Comparison of ENCODE assay signal across 15 cellular contexts in the genomic region with DNA sequence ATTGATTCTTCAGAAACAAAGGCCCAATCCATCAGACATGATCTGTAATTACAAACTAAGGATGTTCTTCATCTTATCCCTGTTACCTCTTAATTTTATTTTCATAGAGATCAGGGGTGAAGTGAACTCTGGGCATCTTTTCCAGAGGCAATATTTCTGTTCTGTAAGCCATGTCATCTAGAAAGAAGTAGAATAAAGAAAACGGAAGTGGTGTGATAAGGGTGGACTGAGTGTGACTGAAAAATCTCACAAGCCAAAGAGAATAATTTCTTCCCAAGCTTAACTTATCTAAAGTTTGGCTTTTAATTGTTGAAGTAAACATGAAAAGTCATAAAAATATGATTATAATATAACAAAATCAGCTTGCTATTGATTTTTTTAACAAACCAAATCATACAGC.
DNase-seq lines count a peak whose midpoint lies in the region; ATAC-seq, FAIRE-seq and TF ChIP-seq lines count a peak whose summit lies in the region.
"Had no signal": no experiment of that assay in that cellular context is flagged by ENCODE, and none has a peak within 500 bp of the region (broad histone marks: within the 10 kb centered on the region; RNA-seq: fewer than 3 reads in every experiment).

No MANE protein-coding gene starts in this region.

- H4K8ac ChIP-seq in H9 (replicated peaks; ENCODE audit: insufficient read length, low read depth, low read length) = no peak overlapping the region

- TF ChIP-seq RAD21 in HepG2 (CRISPR knock-in tag; IDR thresholded peaks at IDR 0.05) = no peak

- H2BK5ac ChIP-seq in H9 (ENCODE audit: insufficient read length, low read length) = no peak overlapping the region

- H2BK20ac ChIP-seq in H9 (ENCODE audit: low read depth, low read length, poor library complexity, severe bottlenecking) = no peak overlapping the region

- CTCF ChIA-PET in CD4-positive, alpha-beta T cell (lab: Charles Lee) = interaction anchor here (1.2 to 2.5 kb wide), 3 partner anchors 10 to 15 kb away, joined by 3 to 9 read pairs (median 4); no protein-coding TSS in a partner anchor
- CTCF ChIA-PET in activated CD8-positive, alpha-beta T cell treated with anti-CD3 and anti-CD28 coated beads for 36 hours (lab: Charles Lee) = interaction anchor here (1.0 to 6.3 kb wide), 8 partner anchors 10 to 236 kb away, joined by 3 to 45 read pairs (median 6); no protein-coding TSS in a partner anchor
- CTCF ChIA-PET in naive thymus-derived CD4-positive, alpha-beta T cell (lab: Charles Lee) = interaction anchor here (1.0 to 1.2 kb wide), 3 partner anchors 9 to 11 kb away, joined by 3 to 5 read pairs (median 3); no protein-coding TSS in a partner anchor
- CTCF ChIA-PET in HepG2 (lab: Yijun Ruan, JAX; ENCODE audit: low intra/inter-chr PET ratio, low total read pairs) = no interaction called here
- CTCF ChIA-PET in Caco-2 (lab: Charles Lee) = no interaction called here

- peaks cover 72% of the 10 kb centered on the region for H3K36me3 Mint-ChIP-seq in CD4-positive, alpha-beta T cell (ENCODE audit: low read depth)
- peaks cover 40% of the 10 kb centered on the region for H3K36me3 Mint-ChIP-seq in activated CD8-positive, alpha-beta T cell treated with anti-CD3 and anti-CD28 coated beads for 36 hours (ENCODE audit: low read depth)
- H3K36me3 Mint-ChIP-seq in naive thymus-derived CD4-positive, alpha-beta T cell = peaks cover 0 to 26% (median 19%) of the 10 kb centered on the region in 5 donors
- H3K36me3 Mint-ChIP-seq in H9 (ENCODE audit: insufficient read depth in 1 of 3, low read depth in 3 of 3) = no peaks in the 10 kb centered on the region
- H3K36me3 Mint-ChIP-seq in Caco-2 (ENCODE audit: insufficient read depth, unreplicated experiment) = no peaks in the 10 kb centered on the region
- H3K36me3 Mint-ChIP-seq: mesothelial cell of epicardium had no signal

- no peak overlapping the region for H2BK120ac ChIP-seq in H9 (ENCODE audit: low read depth, low read length, poor library complexity, severe bottlenecking)

- no peak overlapping the region for H4K5ac ChIP-seq in H9 (ENCODE audit: insufficient read length, low read depth, low read length)

- WGBS in H9 (ENCODE audit: extremely low coverage, insufficient read length, low lambda C conversion rate) = no CpG with 5 or more reads among the region's 1 CpG
- 7% methylated on average over 1 of the region's 1 CpG for WGBS in HepG2 (ENCODE audit: low lambda C conversion rate)

- H3T11ph ChIP-seq in H9 (ENCODE audit: low read length) = no peak overlapping the region

- intact Hi-C loops in CD4-positive, alpha-beta T cell (cut with DNase I, micrococcal nuclease) = no loop called here
- intact Hi-C loops in activated CD8-positive, alpha-beta T cell treated with anti-CD3 and anti-CD28 coated beads for 36 hours (cut with micrococcal nuclease) = no loop called here
- intact Hi-C loops in naive thymus-derived CD4-positive, alpha-beta T cell (cut with micrococcal nuclease) = no loop called here
- intact Hi-C loops in HepG2 (cut with micrococcal nuclease; ENCODE audit: unreplicated experiment) (no loop called here), Caco-2 (cut with micrococcal nuclease; ENCODE audit: unreplicated experiment) (no loop called here)

- no peak overlapping the region for H3K14ac ChIP-seq in H9 (ENCODE audit: insufficient read depth, low read length)

- no peak for ATAC-seq in CD4-positive, alpha-beta T cell (ENCODE audit: poor library complexity)
- no peak for ATAC-seq in activated CD8-positive, alpha-beta T cell treated with anti-CD3 and anti-CD28 coated beads for 36 hours
- ATAC-seq in naive thymus-derived CD4-positive, alpha-beta T cell = no peak
- ATAC-seq in HepG2 = no peak
- ATAC-seq: Panc1 had no signal

- POLR2A ChIA-PET in CD4-positive, alpha-beta T cell (lab: Charles Lee) = interaction anchor here (1.0 to 1.9 kb wide), 5 partner anchors 10 to 170 kb away, joined by 3 to 12 read pairs (median 3); partner anchors contain the start of gene ANKRD44
- POLR2A ChIA-PET in activated CD8-positive, alpha-beta T cell treated with anti-CD3 and anti-CD28 coated beads for 36 hours (lab: Charles Lee) = interaction anchor here (0.9 to 1.7 kb wide), 2 partner anchors 14 to 26 kb away, joined by 3 to 5 read pairs; no protein-coding TSS in a partner anchor
- POLR2A ChIA-PET in naive thymus-derived CD4-positive, alpha-beta T cell (lab: Charles Lee) = interaction anchor here (0.6 to 1.4 kb wide), 5 partner anchors 8 to 355 kb away, joined by 3 to 4 read pairs (median 3); no protein-coding TSS in a partner anchor
- POLR2A ChIA-PET in HepG2 (lab: Yijun Ruan, JAX) (no interaction called here), Caco-2 (lab: Charles Lee) (no interaction called here)

- no peaks in the 10 kb centered on the region for H3K79me1 ChIP-seq in H9 (ENCODE audit: insufficient read depth, low read depth, low read length, poor library complexity, severe bottlenecking)

- H3K4me3 ChIP-seq in naive thymus-derived CD4-positive, alpha-beta T cell (ENCODE audit: low read length) = no peak overlapping the region
- H3K4me3 ChIP-seq in HepG2 (replicated peaks in 1 of 3; ENCODE audit: insufficient read depth in 1 of 3, low read depth in 2 of 3, low read length in 3 of 3) (no peak overlapping the region), Caco-2 (ENCODE audit: low read depth, low read length) (no peak overlapping the region)
- H3K4me3 ChIP-seq: right lobe of liver, testis had no signal

- H3K79me2 ChIP-seq in H9 (ENCODE audit: insufficient read depth, low read length) = no peaks in the 10 kb centered on the region
- H3K79me2 ChIP-seq in HepG2 (ENCODE audit: insufficient read depth, low read length) = no peaks in the 10 kb centered on the region

- no peak overlapping the region for H3K18ac ChIP-seq in H9 (ENCODE audit: insufficient read length, low read depth, low read length)

- no peaks in the 10 kb centered on the region for H3K27me3 ChIP-seq in CD4-positive, alpha-beta T cell (ENCODE audit: control insufficient read depth, insufficient read depth, low read length)
- no peaks in the 10 kb centered on the region for H3K27me3 ChIP-seq in naive thymus-derived CD4-positive, alpha-beta T cell (ENCODE audit: control insufficient read depth in 2 of 2, insufficient read depth in 2 of 2, low read length in 2 of 2)
- H3K27me3 ChIP-seq in H9 (ENCODE audit: insufficient read depth, low read length) (no peaks in the 10 kb centered on the region), HepG2 (ENCODE audit: control insufficient read depth in 1 of 2, insufficient read depth in 2 of 2, low read length in 2 of 2) (no peaks in the 10 kb centered on the region), Caco-2 (replicated peaks; ENCODE audit: control insufficient read depth, insufficient read depth, low read length) (no peaks in the 10 kb centered on the region)
- H3K27me3 ChIP-seq: right lobe of liver, testis had no signal

- H3K9me3 ChIP-seq in CD4-positive, alpha-beta T cell (ENCODE audit: control insufficient read depth, low read length) = no peaks in the 10 kb centered on the region
- H3K9me3 ChIP-seq in naive thymus-derived CD4-positive, alpha-beta T cell (ENCODE audit: control insufficient read depth in 2 of 3, low read length in 3 of 3) = no peaks in the 10 kb centered on the region
- H3K9me3 ChIP-seq in H9 (ENCODE audit: control insufficient read depth, low read depth, low read length) (no peaks in the 10 kb centered on the region), HepG2 (ENCODE audit: low read length) (no peaks in the 10 kb centered on the region), Caco-2 (no peaks in the 10 kb centered on the region)
- H3K9me3 ChIP-seq: right lobe of liver, testis had no signal

- FAIRE-seq in GM19239 (lab: Jason Lieb, UNC) (peak; percentile 8), HepG2 (lab: Jason Lieb, UNC) (no peak)
- FAIRE-seq: kidney had no signal

- no peak for TF ChIP-seq POLR2A in HepG2 (IDR thresholded peaks at IDR 0.05; ENCODE audit: insufficient read depth in 1 of 2, low read depth in 2 of 2, low read length in 2 of 2)

- H2AK5ac ChIP-seq in H9 (ENCODE audit: insufficient read length, low read length) = no peak overlapping the region

- no peak overlapping the region for H3K4me3 Mint-ChIP-seq in CD4-positive, alpha-beta T cell
- no peak overlapping the region for H3K4me3 Mint-ChIP-seq in activated CD8-positive, alpha-beta T cell treated with anti-CD3 and anti-CD28 coated beads for 36 hours
- peak overlapping the region in 6 of 10 donors; percentile 28 to 58 (median 44) for H3K4me3 Mint-ChIP-seq in naive thymus-derived CD4-positive, alpha-beta T cell
- no peak overlapping the region for H3K4me3 Mint-ChIP-seq in H9
- H3K4me3 Mint-ChIP-seq in Caco-2 (ENCODE audit: unreplicated experiment) = no peak overlapping the region
- H3K4me3 Mint-ChIP-seq: mesothelial cell of epicardium had no signal

- H3K4me1 ChIP-seq in naive thymus-derived CD4-positive, alpha-beta T cell (ENCODE audit: control insufficient read depth in 2 of 2, insufficient read depth in 2 of 2, low read length in 2 of 2) = peaks cover 67 to 77% of the 10 kb centered on the region in 2 donors
- H3K4me1 ChIP-seq in H9 (ENCODE audit: insufficient read depth, low read length) (no peaks in the 10 kb centered on the region), HepG2 (ENCODE audit: insufficient read depth, low read length) (no peaks in the 10 kb centered on the region), Caco-2 (no peaks in the 10 kb centered on the region)
- H3K4me1 ChIP-seq: testis had no signal

- no peaks in the 10 kb centered on the region for H3K27me3 Mint-ChIP-seq in CD4-positive, alpha-beta T cell
- no peaks in the 10 kb centered on the region for H3K27me3 Mint-ChIP-seq in activated CD8-positive, alpha-beta T cell treated with anti-CD3 and anti-CD28 coated beads for 36 hours
- no peaks in the 10 kb centered on the region for H3K27me3 Mint-ChIP-seq in naive thymus-derived CD4-positive, alpha-beta T cell
- H3K27me3 Mint-ChIP-seq in H9 (ENCODE audit: low read depth) = no peaks in the 10 kb centered on the region
- no peaks in the 10 kb centered on the region for H3K27me3 Mint-ChIP-seq in Caco-2 (ENCODE audit: insufficient read depth, unreplicated experiment)

- H2AFZ ChIP-seq in H9 (ENCODE audit: low read length) = no peak overlapping the region
- H2AFZ ChIP-seq in HepG2 (ENCODE audit: low read length) = no peak overlapping the region

- H4K91ac ChIP-seq in H9 (ENCODE audit: insufficient read length, low read depth, low read length) = no peak overlapping the region

- H3K4me2 ChIP-seq in H9 (ENCODE audit: insufficient read depth, insufficient read length, low read length) (no peak overlapping the region), HepG2 (ENCODE audit: low read depth, low read length) (no peak overlapping the region)

- no peak overlapping the region for H2BK15ac ChIP-seq in H9 (ENCODE audit: low read depth, low read length)

- H3K27ac Mint-ChIP-seq in CD4-positive, alpha-beta T cell = peak overlapping the region; percentile 86
- H3K27ac Mint-ChIP-seq in activated CD8-positive, alpha-beta T cell treated with anti-CD3 and anti-CD28 coated beads for 36 hours = peak overlapping the region; percentile 80
- H3K27ac Mint-ChIP-seq in naive thymus-derived CD4-positive, alpha-beta T cell = peak overlapping the region; percentile 17 to 95 (median 69)
- no peak overlapping the region for H3K27ac Mint-ChIP-seq in H9
- H3K27ac Mint-ChIP-seq in Caco-2 (ENCODE audit: unreplicated experiment) = no peak overlapping the region
- H3K27ac Mint-ChIP-seq: mesothelial cell of epicardium had no signal

- H3K23me2 ChIP-seq in H9 (ENCODE audit: insufficient read length, low read depth, low read length, poor library complexity, severe bottlenecking) = no peaks in the 10 kb centered on the region

- H3K56ac ChIP-seq in H9 (ENCODE audit: insufficient read length, low read depth, low read length) = no peak overlapping the region

- no peak overlapping the region for H2BK12ac ChIP-seq in H9 (ENCODE audit: insufficient read length, low read depth, low read length)

- peaks cover 0 to 8% (median 0%) of the 10 kb centered on the region in 3 experiments for H3K36me3 ChIP-seq in naive thymus-derived CD4-positive, alpha-beta T cell (ENCODE audit: control insufficient read depth in 2 of 3, insufficient read depth in 3 of 3, low read length in 3 of 3)
- H3K36me3 ChIP-seq in HepG2 (replicated peaks in 1 of 2; ENCODE audit: control insufficient read depth in 1 of 2, insufficient read depth in 2 of 2, low read length in 2 of 2) (no peaks in the 10 kb centered on the region), Caco-2 (ENCODE audit: control insufficient read depth, insufficient read depth, low read length) (no peaks in the 10 kb centered on the region)
- H3K36me3 ChIP-seq: right lobe of liver had no signal

- H3K27ac ChIP-seq in CD4-positive, alpha-beta T cell (ENCODE audit: low read depth, low read length) = peak overlapping the region; percentile 13
- peak overlapping the region; percentile 10 for H3K27ac ChIP-seq in naive thymus-derived CD4-positive, alpha-beta T cell (ENCODE audit: low read depth, low read length)
- no peak overlapping the region for H3K27ac ChIP-seq in H9 (ENCODE audit: insufficient read length, low read depth, low read length)
- no peak overlapping the region for H3K27ac ChIP-seq in HepG2 (ENCODE audit: extremely low read length, insufficient read depth, low read length)
- H3K27ac ChIP-seq: testis had no signal

- H3K4me1 Mint-ChIP-seq in CD4-positive, alpha-beta T cell (ENCODE audit: low read depth) = peaks cover 86% of the 10 kb centered on the region
- peaks cover 72% of the 10 kb centered on the region for H3K4me1 Mint-ChIP-seq in activated CD8-positive, alpha-beta T cell treated with anti-CD3 and anti-CD28 coated beads for 36 hours (ENCODE audit: low read depth)
- peaks cover 54 to 93% (median 83%) of the 10 kb centered on the region in 7 donors for H3K4me1 Mint-ChIP-seq in naive thymus-derived CD4-positive, alpha-beta T cell
- peaks cover 5 to 9% of the 10 kb centered on the region in 2 experiments for H3K4me1 Mint-ChIP-seq in H9
- peaks cover 9% of the 10 kb centered on the region for H3K4me1 Mint-ChIP-seq in Caco-2 (ENCODE audit: low read depth, unreplicated experiment)

- H3K23ac ChIP-seq in H9 (ENCODE audit: insufficient read length, low read depth, low read length) = no peak overlapping the region

- H3K9me3 Mint-ChIP-seq in CD4-positive, alpha-beta T cell = no peaks in the 10 kb centered on the region
- peaks cover 4% of the 10 kb centered on the region for H3K9me3 Mint-ChIP-seq in activated CD8-positive, alpha-beta T cell treated with anti-CD3 and anti-CD28 coated beads for 36 hours
- H3K9me3 Mint-ChIP-seq in naive thymus-derived CD4-positive, alpha-beta T cell = no peaks in the 10 kb centered on the region
- no peaks in the 10 kb centered on the region for H3K9me3 Mint-ChIP-seq in H9
- no peaks in the 10 kb centered on the region for H3K9me3 Mint-ChIP-seq in Caco-2 (ENCODE audit: unreplicated experiment)
- H3K9me3 Mint-ChIP-seq: mesothelial cell of epicardium had no signal

- BruUV-seq in HepG2 (replicated peaks; lab: Mats Ljungman, UMichigan) = no TSS peak
- BruUV-seq in Caco-2 (replicated peaks; lab: Mats Ljungman, UMichigan) = no TSS peak

- no peak for TF ChIP-seq CTCF in CD4-positive, alpha-beta T cell (IDR thresholded peaks at IDR 0.05)
- TF ChIP-seq CTCF in activated CD8-positive, alpha-beta T cell treated with anti-CD3 and anti-CD28 coated beads for 36 hours (IDR thresholded peaks at IDR 0.05) = no peak
- no peak for TF ChIP-seq CTCF in H9 (conservative IDR thresholded peaks at IDR 0.05)
- no peak for TF ChIP-seq CTCF in HepG2 (CRISPR knock-in tag; IDR thresholded peaks at IDR 0.05)
- no peak for TF ChIP-seq CTCF in Caco-2 (IDR thresholded peaks at IDR 0.05; ENCODE audit: insufficient read depth in 1 of 2, low read depth in 1 of 2, low read length in 1 of 2, severe bottlenecking in 1 of 2, unreplicated experiment in 1 of 2)

- H3K4ac ChIP-seq in H9 (ENCODE audit: low read depth, low read length) = no peak overlapping the region

- no peak for DNase-seq in CD4-positive, alpha-beta T cell
- DNase-seq in GM19239 (ENCODE audit: insufficient read length, low spot score) = no peak
- DNase-seq in activated CD8-positive, alpha-beta T cell treated with anti-CD3 and anti-CD28 coated beads for 36 hours = no peak
- no peak for DNase-seq in naive thymus-derived CD4-positive, alpha-beta T cell
- DNase-seq in H9 = no peak
- DNase-seq in HepG2 (ENCODE audit: low spot score) = no peak
- DNase-seq in Caco-2 = no peak
- DNase-seq: amniotic stem cell, cerebellar nuclear complex, HCEC 1CT, kidney, right lobe of liver, testis had no signal

- TF ChIP-seq EP300 in HepG2 (IDR thresholded peaks at IDR 0.05; ENCODE audit: low read depth in 2 of 2, low read length in 2 of 2) = no peak
- TF ChIP-seq EP300 in HepG2 (CRISPR knock-in tag; IDR thresholded peaks at IDR 0.05; ENCODE audit: borderline replicate concordance) = no peak

- H3K9ac ChIP-seq in H9 (ENCODE audit: extremely low read depth, insufficient read length, low read length) (no peak overlapping the region), HepG2 (ENCODE audit: insufficient read depth, low read depth, low read length) (no peak overlapping the region)

- in situ Hi-C loops in HepG2 (cut with HindIII; ENCODE audit: extremely low pct_ligation_motif_present, low pct_unique_long_range_greater_than_20kb) = no loop called here

- no peaks in the 10 kb centered on the region for H4K20me1 ChIP-seq in H9 (ENCODE audit: control insufficient read depth, insufficient read depth, insufficient read length)
- no peaks in the 10 kb centered on the region for H4K20me1 ChIP-seq in HepG2 (ENCODE audit: insufficient read depth, low read length)

Comparison
In these comparisons a context has a peak if more than half of its experiments do, and no peak if none do; other contexts are left out.
1. H3K27ac ChIP-seq: peak in CD4-positive, alpha-beta T cell (single experiment) and naive thymus-derived CD4-positive, alpha-beta T cell (single experiment); none in H9 (single experiment) and HepG2 (single experiment).
2. H3K27ac Mint-ChIP-seq: peak in CD4-positive, alpha-beta T cell (single experiment), activated CD8-positive, alpha-beta T cell treated with anti-CD3 and anti-CD28 coated beads for 36 hours (single experiment) and naive thymus-derived CD4-positive, alpha-beta T cell (9 of 9); none in H9 (0 of 3) and Caco-2 (single experiment).
3. H3K4me3 Mint-ChIP-seq: peak in naive thymus-derived CD4-positive, alpha-beta T cell (6 of 10); none in CD4-positive, alpha-beta T cell (single experiment), activated CD8-positive, alpha-beta T cell treated with anti-CD3 and anti-CD28 coated beads for 36 hours (single experiment), H9 (0 of 2) and Caco-2 (single experiment).
4. CTCF ChIA-PET loops: an anchor here in CD4-positive, alpha-beta T cell (1.2 to 2.5 kb wide), activated CD8-positive, alpha-beta T cell treated with anti-CD3 and anti-CD28 coated beads for 36 hours (1.0 to 6.3 kb wide) and naive thymus-derived CD4-positive, alpha-beta T cell (1.0 to 1.2 kb wide); none called in HepG2 and Caco-2.
5. POLR2A ChIA-PET loops: an anchor here in CD4-positive, alpha-beta T cell (1.0 to 1.9 kb wide), activated CD8-positive, alpha-beta T cell treated with anti-CD3 and anti-CD28 coated beads for 36 hours (0.9 to 1.7 kb wide) and naive thymus-derived CD4-positive, alpha-beta T cell (0.6 to 1.4 kb wide); none called in HepG2 and Caco-2.